ENCODE assay signal across 28 cellular contexts in genomic region chr13:19955873-19956559, GRCh38.
"Had no signal": no experiment of that assay in that cellular context is flagged by ENCODE, and none has a peak within 500 bp of the region (broad histone marks: within the 10 kb centered on the region; RNA-seq: fewer than 3 reads in every experiment).

No MANE protein-coding gene starts in this region.

- ATAC-seq: activated naive CD8-positive, alpha-beta T cell treated with anti-CD3 and anti-CD28 coated beads, Interleukin-2, amount 50 U/mL, for 24 hours; heart right ventricle; left lung; lower lobe of right lung; naive thymus-derived CD8-positive, alpha-beta T cell; right cardiac atrium had no signal

- H3K27ac ChIP-seq: epithelial cell of prostate, heart right ventricle, left lung, lower lobe of right lung, neural progenitor cell, VCaP had no signal

- H3K9me3 ChIP-seq: esophagus squamous epithelium, heart right ventricle, left lung, lower lobe of right lung, spleen, tibial nerve had no signal

- DNase-seq: activated CD4-positive, alpha-beta T cell treated with anti-CD3 and anti-CD28 coated beads for 48 hours; activated CD4-positive, alpha-beta T cell treated with anti-CD3 and anti-CD28 coated beads, Interleukin-2, amount 50 U/mL, for 48 hours; activated CD8-positive, alpha-beta memory T cell treated with anti-CD3 and anti-CD28 coated beads, Interleukin-2, amount 50 U/mL, for 4 hours; activated naive CD8-positive, alpha-beta T cell treated with anti-CD3 and anti-CD28 coated beads, Interleukin-2, amount 50 U/mL, for 24 hours; activated T-cell treated with anti-CD3 and anti-CD28 coated beads, Interleukin-2, amount 50 U/mL, for 1 hour; amygdala; central memory CD4-positive, alpha-beta T cell; endodermal cell; esophagus squamous epithelium; foreskin melanocyte; heart right ventricle; left lung; lower lobe of right lung; mesenchymal stem cell; naive thymus-derived CD8-positive, alpha-beta T cell; occipital lobe; posterior cingulate gyrus; right cardiac atrium; spleen; stimulated activated naive CD4-positive, alpha-beta T cell treated with Interleukin-2 at 50 U/mL for 16 hours had no signal

- H3K4me3 ChIP-seq: esophagus squamous epithelium, heart right ventricle, left lung, lower lobe of right lung, spleen, tibial nerve had no signal

- H3K9me3 Mint-ChIP-seq: activated naive CD4-positive, alpha-beta T cell treated with anti-CD3 and anti-CD28 coated beads, Interleukin-2, amount 50 U/mL, for 24 hours; activated naive CD8-positive, alpha-beta T cell treated with anti-CD3 and anti-CD28 coated beads, Interleukin-2, amount 50 U/mL, for 24 hours; activated T-helper 1 cell treated with anti-CD3 and anti-CD28 coated beads, Interleukin-12 subunit alpha, Interleukin-12 subunit beta, Interleukin-2, Interleukin-4 antibody, amounts not matched to agents 30 ng/mL and 10 ng/mL and 1 ng/mL, durations not matched to agents 14 hours and 24 hours and 36 hours; dendritic cell treated with granulocyte-macrophage colony-stimulating factor and Interleukin-4, amounts not matched to agents 40 ng/mL and 50 ng/mL, for 4 days; endodermal cell; naive thymus-derived CD8-positive, alpha-beta T cell had no signal

- H3K27me3 Mint-ChIP-seq: activated naive CD4-positive, alpha-beta T cell treated with anti-CD3 and anti-CD28 coated beads, Interleukin-2, amount 50 U/mL, for 24 hours; activated naive CD8-positive, alpha-beta T cell treated with anti-CD3 and anti-CD28 coated beads, Interleukin-2, amount 50 U/mL, for 24 hours; dendritic cell treated with granulocyte-macrophage colony-stimulating factor and Interleukin-4, amounts not matched to agents 40 ng/mL and 50 ng/mL, for 4 days; naive thymus-derived CD8-positive, alpha-beta T cell had no signal

- H3K27ac Mint-ChIP-seq: activated naive CD4-positive, alpha-beta T cell treated with anti-CD3 and anti-CD28 coated beads, Interleukin-2, amount 50 U/mL, for 24 hours; activated T-helper 1 cell treated with anti-CD3 and anti-CD28 coated beads, Interleukin-12 subunit alpha, Interleukin-12 subunit beta, Interleukin-2, Interleukin-4 antibody, amounts not matched to agents 30 ng/mL and 10 ng/mL and 1 ng/mL, durations not matched to agents 14 hours and 24 hours and 36 hours; dendritic cell treated with granulocyte-macrophage colony-stimulating factor and Interleukin-4, amounts not matched to agents 40 ng/mL and 50 ng/mL, for 4 days; endodermal cell; neural progenitor cell had no signal

- H3K36me3 ChIP-seq: esophagus squamous epithelium, left lung, lower lobe of right lung, tibial nerve had no signal

- H3K36me3 Mint-ChIP-seq: activated naive CD4-positive, alpha-beta T cell treated with anti-CD3 and anti-CD28 coated beads, Interleukin-2, amount 50 U/mL, for 24 hours had no signal

- H3K4me3 Mint-ChIP-seq: dendritic cell treated with granulocyte-macrophage colony-stimulating factor and Interleukin-4, amounts not matched to agents 40 ng/mL and 50 ng/mL, for 4 days had no signal

- FAIRE-seq: TTC549 had no signal

- H3K27me3 ChIP-seq: esophagus squamous epithelium, heart right ventricle, left lung, neural progenitor cell, spleen, tibial nerve had no signal
